In genomic region chr1:169487153-169487552, GRCh38 we compare ENCODE assay signal across 10 cellular contexts. TPM values are rescaled to one million over a fixed set of nuclear protein-coding genes. Genes with fewer than 3 reads are reported as not detected.
A peak's percentile ranks its signal among the peaks of the same experiment; 100 is the strongest.
DNase-seq lines count a peak whose midpoint lies in the region; ATAC-seq and TF ChIP-seq lines count a peak whose summit lies in the region.
"Had no signal": no experiment of that assay in that cellular context is flagged by ENCODE, and none has a peak within 500 bp of the region (broad histone marks: within the 10 kb centered on the region; RNA-seq: fewer than 3 reads in every experiment).

No MANE protein-coding gene starts in this region.

- intact Hi-C loops in right cardiac atrium (cut with DNase I): loop anchor here in 2 of 4 donors (10.0 kb wide), 1 partner anchor 58 kb away; no protein-coding TSS in a partner anchor

- ATAC-seq in right cardiac atrium (no peak), HG03469 (IDR thresholded peaks at IDR 0.05; ENCODE audit: unreplicated experiment) (no peak), HG03280 (IDR thresholded peaks at IDR 0.05; ENCODE audit: unreplicated experiment) (no peak)
- ATAC-seq in stimulated activated effector memory CD8-positive, alpha-beta T cell treated with anti-CD3 and anti-CD28 coated beads, Interleukin-12 subunit alpha, Interleukin-12 subunit beta, amount 100 ng/mL, for 72 hours: no peak

- H3K4me1 Mint-ChIP-seq in stimulated activated effector memory CD8-positive, alpha-beta T cell treated with anti-CD3 and anti-CD28 coated beads, Interleukin-12 subunit alpha, Interleukin-12 subunit beta, amount 100 ng/mL, for 72 hours: peaks cover 61% of the 10 kb centered on the region

- H3K4me3 Mint-ChIP-seq in stimulated activated effector memory CD8-positive, alpha-beta T cell treated with anti-CD3 and anti-CD28 coated beads, Interleukin-12 subunit alpha, Interleukin-12 subunit beta, amount 100 ng/mL, for 72 hours: peak overlapping the region; percentile 86

- DNase-seq in right cardiac atrium: no peak
- DNase-seq in stimulated activated effector memory CD8-positive, alpha-beta T cell treated with anti-CD3 and anti-CD28 coated beads, Interleukin-12 subunit alpha, Interleukin-12 subunit beta, amount 100 ng/mL, for 72 hours (ENCODE audit: low spot score in 2 of 2): no peak
- DNase-seq in NCI-H226: no peak
- DNase-seq in glomerular visceral epithelial cell (ENCODE audit: extremely low spot score): no peak
- DNase-seq: SIG-M5 had no signal

- TF ChIP-seq CTCF in WI38 (IDR thresholded peaks at IDR 0.05; ENCODE audit: low read depth, low read length): no peak

- peak overlapping the region; percentile 85 for H3K27ac Mint-ChIP-seq in stimulated activated effector memory CD8-positive, alpha-beta T cell treated with anti-CD3 and anti-CD28 coated beads, Interleukin-12 subunit alpha, Interleukin-12 subunit beta, amount 100 ng/mL, for 72 hours

- no peaks in the 10 kb centered on the region for H3K9me3 Mint-ChIP-seq in stimulated activated effector memory CD8-positive, alpha-beta T cell treated with anti-CD3 and anti-CD28 coated beads, Interleukin-12 subunit alpha, Interleukin-12 subunit beta, amount 100 ng/mL, for 72 hours
- H3K9me3 Mint-ChIP-seq: dendritic cell treated with granulocyte-macrophage colony-stimulating factor and Interleukin-4, amounts not matched to agents 40 ng/mL and 50 ng/mL, for 4 days had no signal

- H3K27me3 ChIP-seq in HUES48 (ENCODE audit: control insufficient read depth, insufficient read depth, low read length): no peaks in the 10 kb centered on the region
- no peaks in the 10 kb centered on the region for H3K27me3 ChIP-seq in right cardiac atrium (ENCODE audit: control insufficient read depth, insufficient read depth)

- H3K36me3 Mint-ChIP-seq in stimulated activated effector memory CD8-positive, alpha-beta T cell treated with anti-CD3 and anti-CD28 coated beads, Interleukin-12 subunit alpha, Interleukin-12 subunit beta, amount 100 ng/mL, for 72 hours: no peaks in the 10 kb centered on the region

- H3K4me3 ChIP-seq in HUES48 (ENCODE audit: low read depth, low read length) (peak overlapping the region; percentile 83), WI38 (ENCODE audit: low read depth, low read length) (peak overlapping the region; percentile 79), right cardiac atrium (ENCODE audit: low read length) (peak overlapping the region; percentile 35)

- no peaks in the 10 kb centered on the region for H3K9me3 ChIP-seq in HUES48 (ENCODE audit: control insufficient read depth, insufficient read depth, low read length)
- no peaks in the 10 kb centered on the region for H3K9me3 ChIP-seq in right cardiac atrium (ENCODE audit: control insufficient read depth, low read length)

- peaks cover 47% of the 10 kb centered on the region for H3K4me1 ChIP-seq in HUES48 (ENCODE audit: control insufficient read depth, insufficient read depth, low read length)
- no peaks in the 10 kb centered on the region for H3K4me1 ChIP-seq in right cardiac atrium (ENCODE audit: control insufficient read depth, insufficient read depth, low read length)

- 0 out of 2 replicates have a peak overlapping the region, but pooled peaks have one; percentile 82 for H3K9ac ChIP-seq in HUES48 (ENCODE audit: low read depth, low read length)

- H3K27ac ChIP-seq in HUES48 (ENCODE audit: low read depth, low read length) (no peak overlapping the region), right cardiac atrium (ENCODE audit: low read length) (peak overlapping the region; percentile 95)

- H3K36me3 ChIP-seq in HUES48 (ENCODE audit: control insufficient read depth, insufficient read depth, low read length): no peaks in the 10 kb centered on the region

- 81% methylated on average over 5 of the region's 5 CpGs for WGBS in right cardiac atrium

RNA-seq across cellular contexts. Expression of gene SLC19A2, which starts 1.4 kb away (rescaled TPM):
- total RNA-seq in right cardiac atrium: 10 to 100 TPM; 11.2 to 26.5 (median 15.4) TPM
- polyA plus RNA-seq in right cardiac atrium: 26.2 TPM

RNA-seq across cellular contexts. Expression of gene CCDC181, which starts 59.9 kb away (rescaled TPM):
- total RNA-seq in right cardiac atrium: 1 to 10 TPM; 2.2 to 3.3 (median 2.4) TPM
- 1.9 TPM for polyA plus RNA-seq in right cardiac atrium
